Comparison of ENCODE assay signal across 8 cellular contexts in the genomic region with DNA sequence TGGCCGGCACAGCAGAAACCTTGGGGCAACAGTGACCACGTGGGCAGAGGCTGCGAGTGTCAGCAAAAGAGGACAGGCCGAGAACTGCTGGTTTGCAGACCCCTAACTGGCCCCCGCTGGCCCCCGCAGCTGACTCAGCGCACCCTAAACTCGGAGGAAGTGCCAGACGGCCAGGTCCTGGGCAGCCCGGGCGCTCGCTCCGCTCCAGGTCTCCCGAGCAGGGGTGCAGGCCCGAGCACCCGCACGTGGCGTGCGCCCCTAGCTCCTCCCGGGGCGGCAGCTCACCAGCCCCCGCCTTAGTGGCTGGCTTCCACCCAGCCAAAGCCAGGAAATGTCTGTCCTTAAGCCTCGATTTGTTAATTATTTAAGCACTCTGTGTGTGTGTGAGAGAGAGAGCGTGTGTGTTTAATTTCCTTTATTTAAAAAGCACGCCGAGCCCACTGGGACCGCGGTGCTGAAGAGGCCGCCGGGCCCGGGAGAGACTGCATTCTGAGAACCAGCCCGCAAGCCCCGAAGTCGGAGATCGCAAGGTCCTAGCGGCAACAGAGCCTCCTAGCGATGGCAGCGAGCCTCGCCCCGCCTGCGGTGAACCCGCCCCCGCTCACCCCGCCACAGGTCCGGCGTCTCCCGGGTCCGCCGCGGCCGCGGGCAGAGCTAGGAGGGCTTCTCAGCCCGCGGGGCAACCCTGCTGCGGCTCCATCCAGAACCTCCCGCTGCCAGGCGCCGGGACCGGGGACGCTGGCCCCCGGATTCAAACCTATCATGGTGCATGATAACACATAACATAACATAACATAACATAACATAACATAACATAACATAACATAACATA. TPM values are rescaled to one million over a fixed set of nuclear protein-coding genes. Genes with fewer than 3 reads are reported as not detected.
DNase-seq lines count a peak whose midpoint lies in the region; ATAC-seq and TF ChIP-seq lines count a peak whose summit lies in the region.

No MANE protein-coding gene starts in this region.

- H3K9me3 Mint-ChIP-seq in activated naive CD4-positive, alpha-beta T cell treated with anti-CD3 and anti-CD28 coated beads, Interleukin-2, amount 50 U/mL, for 72 hours: no peaks in the 10 kb centered on the region

- WGBS in ovary, 3 donors: 1 to 2% (median 2%) methylated on average over 56 to 61 of the region's 61 CpGs
- WGBS in thymus: 1% methylated on average over 61 of the region's 61 CpGs

- ATAC-seq in GM19438 (IDR thresholded peaks at IDR 0.05; ENCODE audit: low read depth, unreplicated experiment) (peak; percentile 89), HG03565 (IDR thresholded peaks at IDR 0.05; ENCODE audit: unreplicated experiment) (peak; percentile 82), Right ventricle myocardium superior (ENCODE audit: poor library complexity) (peak; percentile 94)
- peak; percentile 81 to 87 for ATAC-seq in activated naive CD4-positive, alpha-beta T cell treated with anti-CD3 and anti-CD28 coated beads, Interleukin-2, amount 50 U/mL, for 72 hours

- H3K27me3 ChIP-seq in ovary (no peaks in the 10 kb centered on the region), thymus (ENCODE audit: control insufficient read depth, insufficient read depth) (no peaks in the 10 kb centered on the region)

- H3K36me3 Mint-ChIP-seq in activated naive CD4-positive, alpha-beta T cell treated with anti-CD3 and anti-CD28 coated beads, Interleukin-2, amount 50 U/mL, for 72 hours: peaks cover 0 to 5% of the 10 kb centered on the region in 2 donors

- H3K36me3 ChIP-seq in ovary (no peaks in the 10 kb centered on the region), thymus (ENCODE audit: control insufficient read depth, insufficient read depth) (no peaks in the 10 kb centered on the region)

- H3K9me3 ChIP-seq in ovary (no peaks in the 10 kb centered on the region), thymus (ENCODE audit: control insufficient read depth) (no peaks in the 10 kb centered on the region)

- TF ChIP-seq CTCF in ovary (IDR thresholded peaks at IDR 0.05): peak in 1 of 3 donors; percentile 13

- intact Hi-C loops in Right ventricle myocardium superior (cut with DNase I) (no loop called here), ovary (cut with DNase I) (no loop called here)

- peak; percentile 60 for DNase-seq in COLO668 (lab: John Stamatoyannopoulos, UW; ENCODE audit: unreplicated experiment)
- DNase-seq in SK-N-DZ (ENCODE audit: low spot score): peak; percentile 66
- DNase-seq in activated naive CD4-positive, alpha-beta T cell treated with anti-CD3 and anti-CD28 coated beads, Interleukin-2, amount 50 U/mL, for 72 hours (ENCODE audit: low spot score in 2 of 2): peak; percentile 65 to 70
- DNase-seq in Right ventricle myocardium superior: peak; percentile 86
- peak; percentile 45 to 76 (median 58) for DNase-seq in ovary

- no peak for TF ChIP-seq EP300 in ovary (IDR thresholded peaks at IDR 0.05)

- no peaks in the 10 kb centered on the region for H3K4me1 ChIP-seq in ovary (ENCODE audit: insufficient read depth)
- no peaks in the 10 kb centered on the region for H3K4me1 ChIP-seq in thymus (ENCODE audit: control insufficient read depth, insufficient read depth, low read length)

- H3K4me3 ChIP-seq in ovary: peak overlapping the region; percentile 33
- peak overlapping the region; percentile 29 for H3K4me3 ChIP-seq in thymus (ENCODE audit: low read length)

- H3K27ac ChIP-seq in ovary (peak overlapping the region in 1 of 2 donors; percentile 7), thymus (ENCODE audit: low read depth) (no peak overlapping the region)

- H3K27ac Mint-ChIP-seq in activated naive CD4-positive, alpha-beta T cell treated with anti-CD3 and anti-CD28 coated beads, Interleukin-2, amount 50 U/mL, for 72 hours: peak overlapping the region; percentile 87 to 90

- no peak for TF ChIP-seq POLR2A in ovary (IDR thresholded peaks at IDR 0.05)

RNA-seq across cellular contexts. Expression of gene CDKN2AIP, which starts 45.9 kb away (rescaled TPM):
- polyA plus RNA-seq in SK-N-DZ (2014; cell fraction: cytosol; rRNA removed): 20.7 and 29.7 TPM in 2 replicates
- 23.2 and 23.8 TPM in 2 replicates for polyA plus RNA-seq in SK-N-DZ (2014; cell fraction: nucleus; rRNA removed)
- 10 to 100 TPM; 22.1 to 34.1 TPM for total RNA-seq in activated naive CD4-positive, alpha-beta T cell treated with anti-CD3 and anti-CD28 coated beads, Interleukin-2, amount 50 U/mL, for 72 hours
- total RNA-seq in Right ventricle myocardium superior: 8.7 TPM
- 10 to 100 TPM; 17.8 to 28.8 (median 19.2) TPM for total RNA-seq in ovary
- polyA plus RNA-seq in ovary: 10 to 100 TPM; 14.2 to 25.9 TPM
- 33.2 TPM for polyA plus RNA-seq in thymus
